ENCODE assay signal across 10 cellular contexts in genomic region chr1:154938604-154939399, GRCh38. TPM values are rescaled to one million over a fixed set of nuclear protein-coding genes. Genes with fewer than 3 reads are reported as not detected.
A peak's percentile ranks its signal among the peaks of the same experiment; 100 is the strongest.
DNase-seq lines count a peak whose midpoint lies in the region; ATAC-seq and TF ChIP-seq lines count a peak whose summit lies in the region.
"Had no signal": no experiment of that assay in that cellular context is flagged by ENCODE, and none has a peak within 500 bp of the region (broad histone marks: within the 10 kb centered on the region; RNA-seq: fewer than 3 reads in every experiment).

No MANE protein-coding gene starts in this region.

- H3K4me1 Mint-ChIP-seq in activated CD8-positive, alpha-beta T cell treated with anti-CD3 and anti-CD28 coated beads for 36 hours (ENCODE audit: low read depth), result peaks cover 70% of the 10 kb centered on the region
- peaks cover 80% of the 10 kb centered on the region for H3K4me1 Mint-ChIP-seq in stimulated activated naive CD8-positive, alpha-beta T cell treated with anti-CD3 and anti-CD28 coated beads, Interleukin-15, amount 100 ng/mL, for 72 hours

- H2BK120ac ChIP-seq in IMR-90 (ENCODE audit: low read depth, low read length), result no peak overlapping the region

- in situ Hi-C loops in IMR-90 (cut with MboI; ENCODE audit: low sequenced_read_pairs), result no loop called here

- H2AK5ac ChIP-seq in IMR-90 (ENCODE audit: low read depth, low read length), result no peak overlapping the region

- no peak overlapping the region for H2BK5ac ChIP-seq in IMR-90 (ENCODE audit: low read depth, low read length, poor library complexity, severe bottlenecking)

- H2BK15ac ChIP-seq in IMR-90 (ENCODE audit: low read depth, low read length), result no peak overlapping the region

- H3K79me1 ChIP-seq in IMR-90 (ENCODE audit: low read depth in 1 of 2, low read length in 2 of 2), result peaks cover 0 to 14% of the 10 kb centered on the region in 2 experiments; a peak in 2 of 4 replicates

- no peaks in the 10 kb centered on the region for H3K9me3 Mint-ChIP-seq in activated CD8-positive, alpha-beta T cell treated with anti-CD3 and anti-CD28 coated beads for 36 hours
- H3K9me3 Mint-ChIP-seq in stimulated activated naive CD8-positive, alpha-beta T cell treated with anti-CD3 and anti-CD28 coated beads, Interleukin-15, amount 100 ng/mL, for 72 hours, result no peaks in the 10 kb centered on the region

- H2AK9ac ChIP-seq in IMR-90 (replicated peaks; ENCODE audit: low read depth, low read length, poor library complexity), result peak overlapping the region; percentile 37

- H3K23ac ChIP-seq in IMR-90 (ENCODE audit: low read depth, low read length), result no peak overlapping the region

- H3K4me2 ChIP-seq in IMR-90 (ENCODE audit: low read depth, low read length) (no peak overlapping the region), hepatocyte (no peak overlapping the region)

- CTCF ChIA-PET in IMR-90 (lab: Yijun Ruan, JAX), result no interaction called here
- CTCF ChIA-PET in activated CD8-positive, alpha-beta T cell treated with anti-CD3 and anti-CD28 coated beads for 36 hours (lab: Charles Lee), result interaction anchor here (0.7 to 5.8 kb wide), 6 partner anchors 15 to 168 kb away, joined by 3 to 49 read pairs (median 4); partner anchors contain the start of genes FLAD1 and PBXIP1

- peaks cover 2% of the 10 kb centered on the region for H3K4me1 ChIP-seq in IMR-90 (ENCODE audit: control insufficient read depth, insufficient read depth, low read length)
- peaks cover 15% of the 10 kb centered on the region for H3K4me1 ChIP-seq in hepatocyte (ENCODE audit: insufficient read depth)

- H4K20me1 ChIP-seq in IMR-90 (ENCODE audit: insufficient read depth, low read length), result no peaks in the 10 kb centered on the region
- no peaks in the 10 kb centered on the region for H4K20me1 ChIP-seq in hepatocyte (ENCODE audit: insufficient read depth, poor library complexity, severe bottlenecking)

- no peak overlapping the region for H3K56ac ChIP-seq in IMR-90 (ENCODE audit: extremely low read depth, insufficient read depth, low read length)

- H3K27ac ChIP-seq in IMR-90 (ENCODE audit: insufficient read depth, low read length), result no peak overlapping the region
- H3K27ac ChIP-seq in hepatocyte, result peak overlapping the region; percentile 96

- H3K4me3 ChIP-seq in IMR-90 (ENCODE audit: insufficient read depth, low read depth, low read length) (no peak overlapping the region), hepatocyte (no peak overlapping the region)
- H3K4me3 ChIP-seq: lung had no signal

- no peak for TF ChIP-seq CTCF in IMR-90 (conservative IDR thresholded peaks at IDR 0.05; ENCODE audit: low read depth, low read length)
- no peak for TF ChIP-seq CTCF in activated CD8-positive, alpha-beta T cell treated with anti-CD3 and anti-CD28 coated beads for 36 hours (IDR thresholded peaks at IDR 0.05)
- TF ChIP-seq CTCF in hepatocyte (IDR thresholded peaks at IDR 0.05; ENCODE audit: poor library complexity), result no peak

- no peak overlapping the region for H3K14ac ChIP-seq in IMR-90 (replicated peaks; ENCODE audit: low read depth, low read length)

- H3K9me2 ChIP-seq in hepatocyte (replicated peaks; ENCODE audit: insufficient read depth), result no peaks in the 10 kb centered on the region

- H2AFZ ChIP-seq in IMR-90 (replicated peaks; ENCODE audit: low read length, poor library complexity) (no peak overlapping the region), hepatocyte (no peak overlapping the region)

- no TSS peak for BruUV-seq in IMR-90 (replicated peaks; lab: Mats Ljungman, UMichigan)

- ATAC-seq in IMR-90 (ENCODE audit: low read depth) (no peak), GM19328 (IDR thresholded peaks at IDR 0.05; ENCODE audit: unreplicated experiment) (no peak), left colon (no peak)
- ATAC-seq in activated CD8-positive, alpha-beta T cell treated with anti-CD3 and anti-CD28 coated beads for 36 hours, result no peak
- ATAC-seq in stimulated activated naive CD8-positive, alpha-beta T cell treated with anti-CD3 and anti-CD28 coated beads, Interleukin-15, amount 100 ng/mL, for 72 hours, result no peak

- H4K91ac ChIP-seq in IMR-90 (ENCODE audit: insufficient read depth, low read depth, low read length), result no peak overlapping the region

- peaks cover 9% of the 10 kb centered on the region for H3K79me2 ChIP-seq in hepatocyte

- no peak for TF ChIP-seq RAD21 in IMR-90 (IDR thresholded peaks at IDR 0.05; ENCODE audit: low read length)

- H3K36me3 ChIP-seq in IMR-90 (ENCODE audit: control insufficient read depth, insufficient read depth, low read length) (no peaks in the 10 kb centered on the region), hepatocyte (replicated peaks; ENCODE audit: insufficient read depth, low read depth) (no peaks in the 10 kb centered on the region)

- H3K9me1 ChIP-seq in IMR-90 (ENCODE audit: insufficient read depth, low read length), result peaks cover 11% of the 10 kb centered on the region; the same call in 1 of the 2 replicates

- dilution Hi-C loops in IMR-90 (cut with HindIII; ENCODE audit: low sequenced_read_pairs, unreplicated experiment), result no loop called here

- H3K27ac Mint-ChIP-seq in activated CD8-positive, alpha-beta T cell treated with anti-CD3 and anti-CD28 coated beads for 36 hours, result peak overlapping the region; percentile 98
- H3K27ac Mint-ChIP-seq in stimulated activated naive CD8-positive, alpha-beta T cell treated with anti-CD3 and anti-CD28 coated beads, Interleukin-15, amount 100 ng/mL, for 72 hours, result peak overlapping the region in 1 of 2 donors; percentile 12

- WGBS in IMR-90 (ENCODE audit: extremely low coverage in 2 of 2, insufficient read length in 1 of 2), 2 experiments, result 85% methylated on average over 7 of the region's 7 CpGs; no CpG with 5 or more reads in 1 of the 2 experiments
- WGBS in hepatocyte (ENCODE audit: low lambda C conversion rate, missing lambda C conversion rate), result 95% methylated on average over 7 of the region's 7 CpGs

- intact Hi-C loops in IMR-90 (cut with micrococcal nuclease) (no loop called here), left colon (cut with DNase I, micrococcal nuclease) (no loop called here)
- intact Hi-C loops in activated CD8-positive, alpha-beta T cell treated with anti-CD3 and anti-CD28 coated beads for 36 hours (cut with micrococcal nuclease), result no loop called here

- POLR2A ChIA-PET in IMR-90 (lab: Charles Lee; ENCODE audit: unreplicated experiment), result no interaction called here
- POLR2A ChIA-PET in activated CD8-positive, alpha-beta T cell treated with anti-CD3 and anti-CD28 coated beads for 36 hours (lab: Charles Lee), result interaction anchor here (0.6 kb wide), 1 partner anchor 73 kb away, joined by 3 read pairs; no protein-coding TSS in a partner anchor

- peaks cover 2% of the 10 kb centered on the region for H3K36me3 Mint-ChIP-seq in activated CD8-positive, alpha-beta T cell treated with anti-CD3 and anti-CD28 coated beads for 36 hours (ENCODE audit: low read depth)

- H3K4ac ChIP-seq in IMR-90 (ENCODE audit: low read depth, low read length), result no peak overlapping the region

- no peak overlapping the region for H4K8ac ChIP-seq in IMR-90 (ENCODE audit: low read depth in 2 of 2, low read length in 2 of 2)

- H3K4me3 Mint-ChIP-seq in activated CD8-positive, alpha-beta T cell treated with anti-CD3 and anti-CD28 coated beads for 36 hours, result peak overlapping the region; percentile 88
- H3K4me3 Mint-ChIP-seq in stimulated activated naive CD8-positive, alpha-beta T cell treated with anti-CD3 and anti-CD28 coated beads, Interleukin-15, amount 100 ng/mL, for 72 hours, result peak overlapping the region; percentile 28 to 91

- no peak for DNase-seq in IMR-90
- no peak for DNase-seq in activated CD8-positive, alpha-beta T cell treated with anti-CD3 and anti-CD28 coated beads for 36 hours
- peak; percentile 48 for DNase-seq in hepatocyte (ENCODE audit: low spot score)
- no peak for DNase-seq in stimulated activated naive CD8-positive, alpha-beta T cell treated with anti-CD3 and anti-CD28 coated beads, Interleukin-15, amount 100 ng/mL, for 72 hours
- no peak for DNase-seq in AML-193 (lab: John Stamatoyannopoulos, UW)
- no peak for DNase-seq in left colon
- DNase-seq in Kasumi-1 (lab: John Stamatoyannopoulos, UW), result no peak
- DNase-seq: NCI-H2029 treated with DMSO at 0.1 percent for 48 hours had no signal

- H3K27me3 ChIP-seq in IMR-90 (ENCODE audit: control insufficient read depth, insufficient read depth, low read length) (no peaks in the 10 kb centered on the region), hepatocyte (no peaks in the 10 kb centered on the region)

- H3K9me3 ChIP-seq in IMR-90 (ENCODE audit: control insufficient read depth, insufficient read depth, low read length) (no peaks in the 10 kb centered on the region), hepatocyte (ENCODE audit: low read depth) (no peaks in the 10 kb centered on the region)

- H2BK20ac ChIP-seq in IMR-90 (ENCODE audit: low read depth, low read length), result no peak overlapping the region

- H4K5ac ChIP-seq in IMR-90 (ENCODE audit: low read depth, low read length), result no peak overlapping the region

- no peak for TF ChIP-seq POLR2A in IMR-90 (IDR thresholded peaks at IDR 0.05; ENCODE audit: low read depth, low read length)

- H3K18ac ChIP-seq in IMR-90 (ENCODE audit: low read depth, low read length), result no peak overlapping the region

- H3K9ac ChIP-seq in IMR-90 (ENCODE audit: low read depth, low read length), result no peak overlapping the region

- H3K27me3 Mint-ChIP-seq in activated CD8-positive, alpha-beta T cell treated with anti-CD3 and anti-CD28 coated beads for 36 hours, result no peaks in the 10 kb centered on the region
- no peaks in the 10 kb centered on the region for H3K27me3 Mint-ChIP-seq in stimulated activated naive CD8-positive, alpha-beta T cell treated with anti-CD3 and anti-CD28 coated beads, Interleukin-15, amount 100 ng/mL, for 72 hours

RNA-seq across cellular contexts. Expression of gene PMVK, which starts 2.3 kb away (rescaled TPM):
- total RNA-seq in IMR-90 (2012; rRNA removed), result 7.2 and 9.0 TPM in 2 replicates
- 28.1 and 31.8 TPM in 2 replicates for polyA plus RNA-seq in IMR-90 (2012; rRNA removed)
- polyA plus RNA-seq in IMR-90 (2012; cell fraction: cytosol; rRNA removed), result 32.4 and 35.3 TPM in 2 replicates
- 8.8 and 9.7 TPM in 2 replicates for polyA plus RNA-seq in IMR-90 (2012; cell fraction: nucleus; rRNA removed; ENCODE audit: low replicate concordance)
- total RNA-seq in activated CD8-positive, alpha-beta T cell treated with anti-CD3 and anti-CD28 coated beads for 36 hours, result 10 to 100 TPM; 32.3 to 33.2 TPM
- total RNA-seq in hepatocyte, result 12.5 and 18.5 TPM in 2 replicates
- polyA plus RNA-seq in hepatocyte, result 53.5 and 59.2 TPM in 2 replicates
- total RNA-seq in left colon, result 10 to 100 TPM; 33.4 to 34.0 TPM

RNA-seq across cellular contexts. Expression of gene PBXIP1, which starts 17.1 kb away (rescaled TPM):
- total RNA-seq in IMR-90 (2012; rRNA removed) (24.2 and 28.3 TPM in 2 replicates), hepatocyte (52.4 and 53.0 TPM in 2 replicates), left colon (10 to 100 TPM; 33.4 to 61.2 TPM)
- polyA plus RNA-seq in IMR-90 (2012; rRNA removed) (40.5 and 44.2 TPM in 2 replicates), hepatocyte (61.0 and 65.5 TPM in 2 replicates)
- polyA plus RNA-seq in IMR-90 (2012; cell fraction: cytosol; rRNA removed), result 36.1 and 53.6 TPM in 2 replicates
- polyA plus RNA-seq in IMR-90 (2012; cell fraction: nucleus; rRNA removed; ENCODE audit: low replicate concordance), result 41.6 and 43.1 TPM in 2 replicates
- 10 to 100 TPM; 17.7 to 19.4 TPM for total RNA-seq in activated CD8-positive, alpha-beta T cell treated with anti-CD3 and anti-CD28 coated beads for 36 hours

RNA-seq across cellular contexts. Expression of gene PYGO2, which starts 22.8 kb away (rescaled TPM):
- total RNA-seq in IMR-90 (2012; rRNA removed) (5.3 and 5.4 TPM in 2 replicates), hepatocyte (20.2 and 21.8 TPM in 2 replicates), left colon (10 to 100 TPM; 27.0 to 31.3 TPM)
- polyA plus RNA-seq in IMR-90 (2012; rRNA removed) (12.3 and 14.8 TPM in 2 replicates), hepatocyte (22.3 and 28.3 TPM in 2 replicates)
- 7.8 and 8.6 TPM in 2 replicates for polyA plus RNA-seq in IMR-90 (2012; cell fraction: cytosol; rRNA removed)
- polyA plus RNA-seq in IMR-90 (2012; cell fraction: nucleus; rRNA removed; ENCODE audit: low replicate concordance), result 28.6 and 31.8 TPM in 2 replicates
- 10 to 100 TPM; 21.2 to 21.8 TPM for total RNA-seq in activated CD8-positive, alpha-beta T cell treated with anti-CD3 and anti-CD28 coated beads for 36 hours

RNA-seq across cellular contexts. Expression of gene SHC1, which starts 31.7 kb away (rescaled TPM):
- total RNA-seq in IMR-90 (2012; rRNA removed) (291 and 355 TPM in 2 replicates), hepatocyte (81.8 and 95.6 TPM in 2 replicates), left colon (100 to 1,000 TPM in 1 of 2 donors, 10 to 100 TPM in 1; 95.3 to 108 TPM)
- polyA plus RNA-seq in IMR-90 (2012; rRNA removed) (337 and 352 TPM in 2 replicates), hepatocyte (107 and 120 TPM in 2 replicates)
- 216 and 285 TPM in 2 replicates for polyA plus RNA-seq in IMR-90 (2012; cell fraction: cytosol; rRNA removed)
- polyA plus RNA-seq in IMR-90 (2012; cell fraction: nucleus; rRNA removed; ENCODE audit: low replicate concordance), result 1,266 and 1,683 TPM in 2 replicates
- 10 to 100 TPM; 32.3 to 34.2 TPM for total RNA-seq in activated CD8-positive, alpha-beta T cell treated with anti-CD3 and anti-CD28 coated beads for 36 hours

RNA-seq across cellular contexts. Expression of gene CKS1B, which starts 35.7 kb away (rescaled TPM):
- total RNA-seq in IMR-90 (2012; rRNA removed) (129 and 140 TPM in 2 replicates), hepatocyte (40.4 and 41.5 TPM in 2 replicates), left colon (10 to 100 TPM; 22.8 to 35.7 TPM)
- polyA plus RNA-seq in IMR-90 (2012; rRNA removed) (195 and 272 TPM in 2 replicates), hepatocyte (91.3 and 102 TPM in 2 replicates)
- polyA plus RNA-seq in IMR-90 (2012; cell fraction: cytosol; rRNA removed), result 48.5 and 174 TPM in 2 replicates
- 12.1 and 45.9 TPM in 2 replicates for polyA plus RNA-seq in IMR-90 (2012; cell fraction: nucleus; rRNA removed; ENCODE audit: low replicate concordance)
- total RNA-seq in activated CD8-positive, alpha-beta T cell treated with anti-CD3 and anti-CD28 coated beads for 36 hours, result 100 to 1,000 TPM; 172 to 173 TPM
